8 cellular contexts compared by ENCODE assay signal in the genomic region with DNA sequence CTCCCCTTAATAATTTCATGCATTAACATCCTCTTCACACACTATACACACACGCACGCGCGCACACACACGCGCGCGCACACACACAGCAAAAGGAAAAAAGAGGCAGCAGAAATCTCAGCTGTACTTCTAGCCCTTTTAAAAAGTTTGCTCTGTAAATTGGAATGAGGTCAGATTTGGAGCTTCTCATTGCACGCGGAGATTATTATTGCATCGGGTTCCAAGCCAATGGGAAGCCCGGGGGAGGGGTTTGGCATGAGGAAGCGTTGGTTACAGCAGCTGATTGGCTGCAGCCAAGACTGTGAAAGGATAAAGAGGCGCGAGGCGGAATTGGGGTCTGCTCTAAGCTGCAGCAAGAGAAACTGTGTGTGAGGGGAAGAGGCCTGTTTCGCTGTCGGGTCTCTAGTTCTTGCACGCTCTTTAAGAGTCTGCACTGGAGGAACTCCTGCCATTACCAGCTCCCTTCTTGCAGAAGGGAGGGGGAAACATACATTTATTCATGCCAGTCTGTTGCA. TPM values are rescaled to one million over a fixed set of nuclear protein-coding genes. Genes with fewer than 3 reads are reported as not detected.
DNase-seq lines count a peak whose midpoint lies in the region; ATAC-seq and TF ChIP-seq lines count a peak whose summit lies in the region.

A gene (plus strand): TSS at position 340 of the 515 bp plus-strand sequence. CDS start 784 bp downstream, outside the sequence.

- peak; percentile 93 for DNase-seq in GF-D8 (lab: John Stamatoyannopoulos, UW)
- DNase-seq in H4 (ENCODE audit: low spot score), result peak; percentile 96
- DNase-seq in activated T-helper 2 cell treated with anti-CD3 and anti-CD28 coated beads, Interferon-gamma antibody, Interleukin-2, Interleukin-4, amounts not matched to agents 10 μg/mL and 5 μg/mL and 100 μg/mL, durations not matched to agents 14 hours and 24 hours and 36 hours (ENCODE audit: low spot score), result peak; percentile 77
- DNase-seq in fibroblast of the conjunctiva (ENCODE audit: low read depth), result peak; percentile 91
- peak; percentile 27 to 80 (median 65) for DNase-seq in naive thymus-derived CD4-positive, alpha-beta T cell

- peaks cover 47% of the 10 kb centered on the region for H3K27me3 Mint-ChIP-seq in activated T-helper 2 cell treated with anti-CD3 and anti-CD28 coated beads, Interferon-gamma antibody, Interleukin-2, Interleukin-4, amounts not matched to agents 10 μg/mL and 5 μg/mL and 100 μg/mL, durations not matched to agents 14 hours and 24 hours and 36 hours (ENCODE audit: low read depth)
- H3K27me3 Mint-ChIP-seq in naive thymus-derived CD4-positive, alpha-beta T cell, result peaks cover 40 to 51% (median 45%) of the 10 kb centered on the region in 5 donors

- H3K4me1 ChIP-seq in naive thymus-derived CD4-positive, alpha-beta T cell (ENCODE audit: control insufficient read depth in 2 of 2, insufficient read depth in 2 of 2, low read length in 2 of 2), result peaks cover 18 to 21% of the 10 kb centered on the region in 2 donors
- peaks cover 6% of the 10 kb centered on the region for H3K4me1 ChIP-seq in thymus (ENCODE audit: control insufficient read depth, insufficient read depth, low read length)

- WGBS in thymus, result under 1% methylated on average over 19 of the region's 19 CpGs

- peaks cover 10 to 28% of the 10 kb centered on the region in 2 donors for H3K27me3 ChIP-seq in naive thymus-derived CD4-positive, alpha-beta T cell (ENCODE audit: control insufficient read depth in 2 of 2, insufficient read depth in 2 of 2, low read length in 2 of 2)
- no peaks in the 10 kb centered on the region for H3K27me3 ChIP-seq in thymus (ENCODE audit: control insufficient read depth, insufficient read depth)

- no peaks in the 10 kb centered on the region for H3K9me3 Mint-ChIP-seq in activated T-helper 2 cell treated with anti-CD3 and anti-CD28 coated beads, Interferon-gamma antibody, Interleukin-2, Interleukin-4, amounts not matched to agents 10 μg/mL and 5 μg/mL and 100 μg/mL, durations not matched to agents 14 hours and 24 hours and 36 hours
- H3K9me3 Mint-ChIP-seq in naive thymus-derived CD4-positive, alpha-beta T cell, result peaks cover 0 to 4% (median 0%) of the 10 kb centered on the region in 11 donors

- intact Hi-C loops in activated T-helper 2 cell treated with anti-CD3 and anti-CD28 coated beads, Interferon-gamma antibody, Interleukin-2, Interleukin-4, amounts not matched to agents 10 μg/mL and 5 μg/mL and 100 μg/mL, durations not matched to agents 14 hours and 24 hours and 36 hours (cut with micrococcal nuclease), result loop anchor here (10.0 kb wide), 2 partner anchors 1399 to 1759 kb away; a partner anchor contains a TSS
- intact Hi-C loops in naive thymus-derived CD4-positive, alpha-beta T cell (cut with micrococcal nuclease), result loop anchor here in 1 of 2 donors (5.0 kb wide), 1 partner anchor 1381 kb away; a partner anchor contains a TSS

- H3K36me3 Mint-ChIP-seq in activated T-helper 2 cell treated with anti-CD3 and anti-CD28 coated beads, Interferon-gamma antibody, Interleukin-2, Interleukin-4, amounts not matched to agents 10 μg/mL and 5 μg/mL and 100 μg/mL, durations not matched to agents 14 hours and 24 hours and 36 hours (ENCODE audit: low read depth), result peaks cover 25% of the 10 kb centered on the region
- H3K36me3 Mint-ChIP-seq in naive thymus-derived CD4-positive, alpha-beta T cell, result peaks cover 0 to 3% (median 0%) of the 10 kb centered on the region in 5 donors

- ATAC-seq in naive thymus-derived CD4-positive, alpha-beta T cell, result peak; percentile 78

- H3K27ac ChIP-seq in KOPT-K1 (ENCODE audit: low read depth, low read length, poor library complexity, severe bottlenecking) (peak within 1 kb of the TSS; percentile 91), thymus (ENCODE audit: low read depth) (peak within 1 kb of the TSS; percentile 98)
- H3K27ac ChIP-seq in naive thymus-derived CD4-positive, alpha-beta T cell (ENCODE audit: low read depth, low read length), result peak within 1 kb of the TSS; percentile 41

- H3K36me3 ChIP-seq in KOPT-K1 (ENCODE audit: insufficient read depth, low read length) (peaks cover 32% of the 10 kb centered on the region), thymus (ENCODE audit: control insufficient read depth, insufficient read depth) (no peaks in the 10 kb centered on the region)
- peaks cover 0 to 1% (median 0%) of the 10 kb centered on the region in 3 experiments for H3K36me3 ChIP-seq in naive thymus-derived CD4-positive, alpha-beta T cell (ENCODE audit: control insufficient read depth in 2 of 3, insufficient read depth in 3 of 3, low read length in 3 of 3)

- peak within 1 kb of the TSS; percentile 59 for H3K4me3 ChIP-seq in naive thymus-derived CD4-positive, alpha-beta T cell (ENCODE audit: low read length)
- H3K4me3 ChIP-seq in thymus (ENCODE audit: low read length), result peak within 1 kb of the TSS; percentile 94

- H3K9me3 ChIP-seq in KOPT-K1 (ENCODE audit: insufficient read depth, low read length, poor library complexity, severe bottlenecking) (no peaks in the 10 kb centered on the region), thymus (ENCODE audit: control insufficient read depth) (no peaks in the 10 kb centered on the region)
- H3K9me3 ChIP-seq in naive thymus-derived CD4-positive, alpha-beta T cell (ENCODE audit: control insufficient read depth in 2 of 3, low read length in 3 of 3), result no peaks in the 10 kb centered on the region

- POLR2A ChIA-PET in naive thymus-derived CD4-positive, alpha-beta T cell (lab: Charles Lee), result no interaction called here

- no peak within 1 kb of the TSS for H3K4me3 Mint-ChIP-seq in activated T-helper 2 cell treated with anti-CD3 and anti-CD28 coated beads, Interferon-gamma antibody, Interleukin-2, Interleukin-4, amounts not matched to agents 10 μg/mL and 5 μg/mL and 100 μg/mL, durations not matched to agents 14 hours and 24 hours and 36 hours (ENCODE audit: low read depth)
- H3K4me3 Mint-ChIP-seq in naive thymus-derived CD4-positive, alpha-beta T cell, result peak within 1 kb of the TSS in 6 of 10 donors; percentile 89 to 93 (median 92)

- CTCF ChIA-PET in naive thymus-derived CD4-positive, alpha-beta T cell (lab: Charles Lee), result interaction anchor here (0.6 kb wide), 1 partner anchor 1062 kb away, joined by 5 read pairs; no protein-coding TSS in a partner anchor

- H3K27ac Mint-ChIP-seq in activated T-helper 2 cell treated with anti-CD3 and anti-CD28 coated beads, Interferon-gamma antibody, Interleukin-2, Interleukin-4, amounts not matched to agents 10 μg/mL and 5 μg/mL and 100 μg/mL, durations not matched to agents 14 hours and 24 hours and 36 hours, result peak within 1 kb of the TSS; percentile 91
- peak within 1 kb of the TSS in 6 of 9 donors; percentile 43 to 87 (median 80) for H3K27ac Mint-ChIP-seq in naive thymus-derived CD4-positive, alpha-beta T cell

- peaks cover 22% of the 10 kb centered on the region for H3K4me1 Mint-ChIP-seq in activated T-helper 2 cell treated with anti-CD3 and anti-CD28 coated beads, Interferon-gamma antibody, Interleukin-2, Interleukin-4, amounts not matched to agents 10 μg/mL and 5 μg/mL and 100 μg/mL, durations not matched to agents 14 hours and 24 hours and 36 hours (ENCODE audit: low read depth)
- peaks cover 12 to 31% (median 27%) of the 10 kb centered on the region in 7 donors for H3K4me1 Mint-ChIP-seq in naive thymus-derived CD4-positive, alpha-beta T cell

TF ChIP-seq in PFSK-1, 5 proteins besides CTCF, POLR2A, EP300 and RAD21:
- TF ChIP-seq SIN3A (IDR thresholded peaks at IDR 0.05; ENCODE audit: borderline replicate concordance, insufficient read depth, low read length), result peak; percentile 38; the same call in 1 of the 2 replicates
- peak; percentile 100 for TF ChIP-seq POLR2AphosphoS5 (IDR thresholded peaks at IDR 0.05; ENCODE audit: low read depth, low read length)
- TF ChIP-seq, protein P1, sequence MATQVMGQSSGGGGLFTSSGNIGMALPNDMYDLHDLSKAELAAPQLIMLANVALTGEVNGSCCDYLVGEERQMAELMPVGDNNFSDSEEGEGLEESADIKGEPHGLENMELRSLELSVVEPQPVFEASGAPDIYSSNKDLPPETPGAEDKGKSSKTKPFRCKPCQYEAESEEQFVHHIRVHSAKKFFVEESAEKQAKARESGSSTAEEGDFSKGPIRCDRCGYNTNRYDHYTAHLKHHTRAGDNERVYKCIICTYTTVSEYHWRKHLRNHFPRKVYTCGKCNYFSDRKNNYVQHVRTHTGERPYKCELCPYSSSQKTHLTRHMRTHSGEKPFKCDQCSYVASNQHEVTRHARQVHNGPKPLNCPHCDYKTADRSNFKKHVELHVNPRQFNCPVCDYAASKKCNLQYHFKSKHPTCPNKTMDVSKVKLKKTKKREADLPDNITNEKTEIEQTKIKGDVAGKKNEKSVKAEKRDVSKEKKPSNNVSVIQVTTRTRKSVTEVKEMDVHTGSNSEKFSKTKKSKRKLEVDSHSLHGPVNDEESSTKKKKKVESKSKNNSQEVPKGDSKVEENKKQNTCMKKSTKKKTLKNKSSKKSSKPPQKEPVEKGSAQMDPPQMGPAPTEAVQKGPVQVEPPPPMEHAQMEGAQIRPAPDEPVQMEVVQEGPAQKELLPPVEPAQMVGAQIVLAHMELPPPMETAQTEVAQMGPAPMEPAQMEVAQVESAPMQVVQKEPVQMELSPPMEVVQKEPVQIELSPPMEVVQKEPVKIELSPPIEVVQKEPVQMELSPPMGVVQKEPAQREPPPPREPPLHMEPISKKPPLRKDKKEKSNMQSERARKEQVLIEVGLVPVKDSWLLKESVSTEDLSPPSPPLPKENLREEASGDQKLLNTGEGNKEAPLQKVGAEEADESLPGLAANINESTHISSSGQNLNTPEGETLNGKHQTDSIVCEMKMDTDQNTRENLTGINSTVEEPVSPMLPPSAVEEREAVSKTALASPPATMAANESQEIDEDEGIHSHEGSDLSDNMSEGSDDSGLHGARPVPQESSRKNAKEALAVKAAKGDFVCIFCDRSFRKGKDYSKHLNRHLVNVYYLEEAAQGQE (IDR thresholded peaks at IDR 0.05; ENCODE audit: insufficient read depth in 1 of 2, low read depth in 2 of 2, low read length in 2 of 2), result peak; percentile 29 to 54; a peak in 1 of 4 replicates
- no peak for TF ChIP-seq FOXP2 (optimal IDR thresholded peaks at IDR 0.05; ENCODE audit: borderline replicate concordance, extremely low read depth, extremely low read length, insufficient read depth)
- TF ChIP-seq TAF1 (IDR thresholded peaks at IDR 0.05; ENCODE audit: borderline replicate concordance, insufficient read depth, low read length), result peak; percentile 96

RNA-seq across cellular contexts. Expression of the gene that starts here (rescaled TPM):
- 29.5 and 30.4 TPM in 2 replicates for total RNA-seq in H4 (2014; rRNA removed; shearing (Covaris generic))
- polyA plus RNA-seq in PFSK-1 (2012; ENCODE audit: insufficient read length, low read depth), result 10.2 TPM
- 20.3 and 20.8 TPM in 2 replicates for total RNA-seq in activated T-helper 2 cell treated with anti-CD3 and anti-CD28 coated beads, Interferon-gamma antibody, Interleukin-2, Interleukin-4, amounts not matched to agents 10 μg/mL and 5 μg/mL and 100 μg/mL, durations not matched to agents 14 hours and 24 hours and 36 hours
- total RNA-seq in naive thymus-derived CD4-positive, alpha-beta T cell, result 10 to 100 TPM in 1 of 5 experiments, 1 to 10 TPM in 3, under 1 TPM in 1; 0.73 to 11.0 (median 1.4) TPM
- polyA plus RNA-seq in naive thymus-derived CD4-positive, alpha-beta T cell, result 1 to 10 TPM; 1.0 to 1.5 TPM
- polyA plus RNA-seq in thymus, result 85.7 TPM

Comparison
In these comparisons a context has a peak if more than half of its experiments do, and no peak if none do; other contexts are left out.
1. Peak in every context shown above with its lines: DNase-seq, ATAC-seq, H3K4me3 ChIP-seq and H3K27ac ChIP-seq.
2. RNA of the gene that starts here (polyA plus RNA-seq): 85.7 TPM in thymus (single experiment); 1.0 to 1.5 TPM in naive thymus-derived CD4-positive, alpha-beta T cell; every median in the first group is over 10 times any median in the second.
3. H3K27ac ChIP-seq: peak in every context shown above with its lines; median percentile 98 in thymus; 91 in KOPT-K1; 41 in naive thymus-derived CD4-positive, alpha-beta T cell.